37 cellular contexts compared by ENCODE assay signal in genomic region chr5:142411103-142411502, GRCh38.
"Had no signal": no experiment of that assay in that cellular context is flagged by ENCODE, and none has a peak within 500 bp of the region (broad histone marks: within the 10 kb centered on the region; RNA-seq: fewer than 3 reads in every experiment).

No MANE protein-coding gene starts in this region.

- H3K4me3 Mint-ChIP-seq: activated naive CD4-positive, alpha-beta T cell treated with anti-CD3 and anti-CD28 coated beads for 36 hours; activated naive CD4-positive, alpha-beta T cell treated with anti-CD3 and anti-CD28 coated beads, Interleukin-2, amount 10 ng/mL, durations not matched to agents 7 days and 5 days; activated naive CD4-positive, alpha-beta T cell treated with anti-CD3 and anti-CD28 coated beads, Interleukin-2, amount 50 U/mL, for 24 hours; activated naive CD8-positive, alpha-beta T cell; activated naive CD8-positive, alpha-beta T cell treated with anti-CD3 and anti-CD28 coated beads for 36 hours; activated naive CD8-positive, alpha-beta T cell treated with anti-CD3 and anti-CD28 coated beads, Interleukin-2, amount 10 ng/mL, durations not matched to agents 7 days and 5 days; activated naive CD8-positive, alpha-beta T cell treated with anti-CD3 and anti-CD28 coated beads, Interleukin-2, amount 50 U/mL, for 24 hours; activated T-cell treated with anti-CD3 and anti-CD28 coated beads, Interleukin-2, amount 50 U/mL, for 24 hours; activated T-cell treated with anti-CD3 and anti-CD28 coated beads, Interleukin-2, amount 50 U/mL, for 4 hours; activated T-cell treated with anti-CD3 and anti-CD28 coated beads, Interleukin-2, amount 50 U/mL, for 72 hours; activated T-helper 1 cell treated with anti-CD3 and anti-CD28 coated beads, Interleukin-12 subunit alpha, Interleukin-12 subunit beta, Interleukin-2, Interleukin-4 antibody, amounts not matched to agents 30 ng/mL and 10 ng/mL and 1 ng/mL, durations not matched to agents 14 hours and 24 hours and 36 hours; activated T-helper 17 cell treated with anti-CD3 and anti-CD28 coated beads, Interleukin-2, amount 50 U/mL, for 72 hours; brain; central memory CD8-positive, alpha-beta T cell had no signal

- H3K27me3 Mint-ChIP-seq: activated naive CD4-positive, alpha-beta T cell treated with anti-CD3 and anti-CD28 coated beads, Interleukin-2, amount 50 U/mL, for 24 hours; activated naive CD8-positive, alpha-beta T cell; activated naive CD8-positive, alpha-beta T cell treated with anti-CD3 and anti-CD28 coated beads for 36 hours; activated naive CD8-positive, alpha-beta T cell treated with anti-CD3 and anti-CD28 coated beads, Interleukin-2, amount 50 U/mL, for 24 hours; activated T-cell treated with anti-CD3 and anti-CD28 coated beads, Interleukin-2, amount 50 U/mL, for 24 hours; activated T-helper 17 cell treated with anti-CD3 and anti-CD28 coated beads, Interleukin-2, amount 50 U/mL, for 72 hours had no signal

- H3K36me3 ChIP-seq: adrenal gland, ascending aorta, brain microvascular endothelial cell, breast epithelium, cardiac muscle cell had no signal

- H3K9me3 ChIP-seq: adrenal gland, ascending aorta, body of pancreas, breast epithelium had no signal

- H3K4me1 ChIP-seq: adrenal gland, ascending aorta, body of pancreas, breast epithelium had no signal

- H3K27ac ChIP-seq: adrenal gland, ascending aorta, body of pancreas, brain microvascular endothelial cell, breast epithelium, cardiac muscle cell had no signal

- DNase-seq: activated effector memory CD4-positive, alpha-beta T cell treated with anti-CD3 and anti-CD28 coated beads, Interleukin-2, amount 50 U/mL, for 16 hours; activated effector memory CD4-positive, alpha-beta T cell treated with Interleukin-2 at 50 U/mL for 16 hours; activated gamma-delta T cell; activated gamma-delta T cell treated with Interleukin-2 at 50 U/mL for 16 hours; activated naive CD4-positive, alpha-beta T cell; activated naive CD4-positive, alpha-beta T cell treated with anti-CD3 and anti-CD28 coated beads for 36 hours; activated naive CD4-positive, alpha-beta T cell treated with anti-CD3 and anti-CD28 coated beads, Interleukin-2, amount 10 ng/mL, durations not matched to agents 7 days and 5 days; activated naive CD4-positive, alpha-beta T cell treated with anti-CD3 and anti-CD28 coated beads, Interleukin-2, amount 50 U/mL, for 16 hours; activated naive CD4-positive, alpha-beta T cell treated with Interleukin-2 at 50 U/mL for 16 hours; activated naive CD8-positive, alpha-beta T cell treated with anti-CD3 and anti-CD28 coated beads for 36 hours; activated naive CD8-positive, alpha-beta T cell treated with anti-CD3 and anti-CD28 coated beads, Interleukin-2, amount 10 ng/mL, durations not matched to agents 7 days and 5 days; activated naive CD8-positive, alpha-beta T cell treated with anti-CD3 and anti-CD28 coated beads, Interleukin-2, amount 50 U/mL, for 24 hours; activated T-cell treated with anti-CD3 and anti-CD28 coated beads, Interleukin-2, amount 50 U/mL, for 24 hours; activated T-cell treated with anti-CD3 and anti-CD28 coated beads, Interleukin-2, amount 50 U/mL, for 4 hours; activated T-cell treated with anti-CD3 and anti-CD28 coated beads, Interleukin-2, amount 50 U/mL, for 48 hours; activated T-cell treated with anti-CD3 and anti-CD28 coated beads, Interleukin-2, amount 50 U/mL, for 72 hours; adrenal gland; amniotic stem cell; amygdala; anterior cingulate cortex; aorta; body of pancreas; brain microvascular endothelial cell; caudate nucleus; central memory CD4-positive, alpha-beta T cell; cerebellar nuclear complex had no signal

- H3K4me3 ChIP-seq: adrenal gland, ascending aorta, body of pancreas, breast epithelium, cardiac muscle cell had no signal

- H3K27ac Mint-ChIP-seq: activated naive CD4-positive, alpha-beta T cell treated with anti-CD3 and anti-CD28 coated beads for 36 hours; activated naive CD4-positive, alpha-beta T cell treated with anti-CD3 and anti-CD28 coated beads, Interleukin-2, amount 10 ng/mL, durations not matched to agents 7 days and 5 days; activated naive CD4-positive, alpha-beta T cell treated with anti-CD3 and anti-CD28 coated beads, Interleukin-2, amount 50 U/mL, for 24 hours; activated naive CD4-positive, alpha-beta T cell treated with anti-CD3 and anti-CD28 coated beads, Interleukin-2, amount 50 U/mL, for 72 hours; activated naive CD8-positive, alpha-beta T cell; activated naive CD8-positive, alpha-beta T cell treated with anti-CD3 and anti-CD28 coated beads for 36 hours; activated naive CD8-positive, alpha-beta T cell treated with anti-CD3 and anti-CD28 coated beads, Interleukin-2, amount 10 ng/mL, durations not matched to agents 7 days and 5 days; activated naive CD8-positive, alpha-beta T cell treated with anti-CD3 and anti-CD28 coated beads, Interleukin-2, amount 50 U/mL, for 24 hours; activated T-cell treated with anti-CD3 and anti-CD28 coated beads, Interleukin-2, amount 50 U/mL, for 24 hours; activated T-cell treated with anti-CD3 and anti-CD28 coated beads, Interleukin-2, amount 50 U/mL, for 72 hours; activated T-helper 1 cell treated with anti-CD3 and anti-CD28 coated beads, Interleukin-12 subunit alpha, Interleukin-12 subunit beta, Interleukin-2, Interleukin-4 antibody, amounts not matched to agents 30 ng/mL and 10 ng/mL and 1 ng/mL, durations not matched to agents 14 hours and 24 hours and 36 hours; activated T-helper 17 cell treated with anti-CD3 and anti-CD28 coated beads, Interleukin-2, amount 50 U/mL, for 72 hours; activated T-helper 2 cell treated with anti-CD3 and anti-CD28 coated beads, Interferon-gamma antibody, Interleukin-2, Interleukin-4, amounts not matched to agents 10 μg/mL and 5 μg/mL and 100 μg/mL, durations not matched to agents 14 hours and 24 hours and 36 hours had no signal

- ATAC-seq: activated naive CD4-positive, alpha-beta T cell treated with anti-CD3 and anti-CD28 coated beads, Interleukin-2, amount 50 U/mL, for 72 hours; activated naive CD8-positive, alpha-beta T cell treated with anti-CD3 and anti-CD28 coated beads, Interleukin-2, amount 50 U/mL, for 24 hours; activated T-cell treated with anti-CD3 and anti-CD28 coated beads, Interleukin-2, amount 50 U/mL, for 4 hours; activated T-cell treated with anti-CD3 and anti-CD28 coated beads, Interleukin-2, amount 50 U/mL, for 72 hours; activated T-helper 17 cell treated with anti-CD3 and anti-CD28 coated beads, Interleukin-2, amount 50 U/mL, for 72 hours; body of pancreas had no signal

- H3K27me3 ChIP-seq: adrenal gland, ascending aorta, body of pancreas, brain microvascular endothelial cell, breast epithelium, cardiac muscle cell had no signal

- H3K4me1 Mint-ChIP-seq: activated naive CD4-positive, alpha-beta T cell treated with anti-CD3 and anti-CD28 coated beads, Interleukin-2, amount 10 ng/mL, durations not matched to agents 7 days and 5 days; activated naive CD8-positive, alpha-beta T cell treated with anti-CD3 and anti-CD28 coated beads for 36 hours; activated naive CD8-positive, alpha-beta T cell treated with anti-CD3 and anti-CD28 coated beads, Interleukin-2, amount 10 ng/mL, durations not matched to agents 7 days and 5 days; activated naive CD8-positive, alpha-beta T cell treated with anti-CD3 and anti-CD28 coated beads, Interleukin-2, amount 50 U/mL, for 24 hours; activated T-helper 17 cell treated with anti-CD3 and anti-CD28 coated beads, Interleukin-2, amount 50 U/mL, for 72 hours; central memory CD8-positive, alpha-beta T cell had no signal

- H3K36me3 Mint-ChIP-seq: activated naive CD4-positive, alpha-beta T cell treated with anti-CD3 and anti-CD28 coated beads, Interleukin-2, amount 10 ng/mL, durations not matched to agents 7 days and 5 days; activated naive CD4-positive, alpha-beta T cell treated with anti-CD3 and anti-CD28 coated beads, Interleukin-2, amount 50 U/mL, for 24 hours; activated naive CD4-positive, alpha-beta T cell treated with anti-CD3 and anti-CD28 coated beads, Interleukin-2, amount 50 U/mL, for 72 hours; activated naive CD8-positive, alpha-beta T cell; activated naive CD8-positive, alpha-beta T cell treated with anti-CD3 and anti-CD28 coated beads for 36 hours; activated naive CD8-positive, alpha-beta T cell treated with anti-CD3 and anti-CD28 coated beads, Interleukin-2, amount 10 ng/mL, durations not matched to agents 7 days and 5 days had no signal

- H3K9me3 Mint-ChIP-seq: activated naive CD4-positive, alpha-beta T cell treated with anti-CD3 and anti-CD28 coated beads for 36 hours; activated naive CD4-positive, alpha-beta T cell treated with anti-CD3 and anti-CD28 coated beads, Interleukin-2, amount 10 ng/mL, durations not matched to agents 7 days and 5 days; activated naive CD4-positive, alpha-beta T cell treated with anti-CD3 and anti-CD28 coated beads, Interleukin-2, amount 50 U/mL, for 24 hours; activated naive CD4-positive, alpha-beta T cell treated with anti-CD3 and anti-CD28 coated beads, Interleukin-2, amount 50 U/mL, for 72 hours; activated naive CD8-positive, alpha-beta T cell treated with anti-CD3 and anti-CD28 coated beads for 36 hours; activated naive CD8-positive, alpha-beta T cell treated with anti-CD3 and anti-CD28 coated beads, Interleukin-2, amount 10 ng/mL, durations not matched to agents 7 days and 5 days; activated naive CD8-positive, alpha-beta T cell treated with anti-CD3 and anti-CD28 coated beads, Interleukin-2, amount 50 U/mL, for 24 hours; activated T-cell treated with anti-CD3 and anti-CD28 coated beads, Interleukin-2, amount 50 U/mL, for 24 hours; activated T-cell treated with anti-CD3 and anti-CD28 coated beads, Interleukin-2, amount 50 U/mL, for 4 hours; activated T-cell treated with anti-CD3 and anti-CD28 coated beads, Interleukin-2, amount 50 U/mL, for 72 hours; activated T-helper 1 cell treated with anti-CD3 and anti-CD28 coated beads, Interleukin-12 subunit alpha, Interleukin-12 subunit beta, Interleukin-2, Interleukin-4 antibody, amounts not matched to agents 30 ng/mL and 10 ng/mL and 1 ng/mL, durations not matched to agents 14 hours and 24 hours and 36 hours; activated T-helper 17 cell treated with anti-CD3 and anti-CD28 coated beads, Interleukin-2, amount 50 U/mL, for 72 hours; activated T-helper 2 cell treated with anti-CD3 and anti-CD28 coated beads, Interferon-gamma antibody, Interleukin-2, Interleukin-4, amounts not matched to agents 10 μg/mL and 5 μg/mL and 100 μg/mL, durations not matched to agents 14 hours and 24 hours and 36 hours; central memory CD8-positive, alpha-beta T cell had no signal
